ENCODE assay signal across 17 cellular contexts in genomic region chr1:19369396-19370090, GRCh38. TPM values are rescaled to one million over a fixed set of nuclear protein-coding genes. Genes with fewer than 3 reads are reported as not detected.
DNase-seq lines count a peak whose midpoint lies in the region; ATAC-seq and TF ChIP-seq lines count a peak whose summit lies in the region.
"Had no signal": no experiment of that assay in that cellular context is flagged by ENCODE, and none has a peak within 500 bp of the region (broad histone marks: within the 10 kb centered on the region; RNA-seq: fewer than 3 reads in every experiment).

No MANE protein-coding gene starts in this region.

- H3K27ac ChIP-seq in esophagus (ENCODE audit: low read depth in 2 of 2, low read length in 1 of 2), result peak overlapping the region; percentile 54 to 72
- peak overlapping the region; percentile 12 for H3K27ac ChIP-seq in naive thymus-derived CD4-positive, alpha-beta T cell (ENCODE audit: low read depth, low read length)
- H3K27ac ChIP-seq: ascending aorta had no signal

- DNase-seq in BE2C (peak; percentile 19), DMS79 treated with DMSO at 0.1 percent for 48 hours (lab: John Stamatoyannopoulos, UW) (peak; percentile 39), NCI-H1417 (lab: John Stamatoyannopoulos, UW) (no peak), DMS53 (lab: John Stamatoyannopoulos, UW) (no peak)
- DNase-seq in naive thymus-derived CD4-positive, alpha-beta T cell, result no peak
- DNase-seq: activated CD4-positive, alpha-beta T cell treated with anti-CD3 and anti-CD28 coated beads, Interleukin-2, amount 50 U/mL, for 1 hour; cortex of kidney; DMS 273 treated with DMSO at 0.1 percent for 48 hours; erythroblast; NCI-H1436; SHP77; stimulated activated CD4-positive, alpha-beta T cell treated with anti-CD3 and anti-CD28 coated beads, Interleukin-12 subunit alpha, Interleukin-12 subunit beta, amount 100 ng/mL, for 4 hours had no signal

- 43 to 58% methylated on average over 16 of the region's 16 CpGs for WGBS in esophagus, 2 donors

- intact Hi-C loops in naive thymus-derived CD4-positive, alpha-beta T cell (cut with micrococcal nuclease), result no loop called here

- H3K27me3 Mint-ChIP-seq in naive thymus-derived CD4-positive, alpha-beta T cell, result no peaks in the 10 kb centered on the region

- peaks cover 0 to under 1% (median 0%) of the 10 kb centered on the region in 11 donors for H3K9me3 Mint-ChIP-seq in naive thymus-derived CD4-positive, alpha-beta T cell
- H3K9me3 Mint-ChIP-seq: activated T-helper 2 cell treated with anti-CD3 and anti-CD28 coated beads, Interferon-gamma antibody, Interleukin-2, Interleukin-4, amounts not matched to agents 10 μg/mL and 5 μg/mL and 100 μg/mL, durations not matched to agents 14 hours and 24 hours and 36 hours had no signal

- peak overlapping the region in 1 of 10 donors; percentile 27 for H3K4me3 Mint-ChIP-seq in naive thymus-derived CD4-positive, alpha-beta T cell

- H3K4me3 ChIP-seq in BE2C (ENCODE audit: low read depth, low read length) (no peak overlapping the region), esophagus (ENCODE audit: low read depth in 1 of 2, low read length in 2 of 2) (no peak overlapping the region)
- H3K4me3 ChIP-seq in naive thymus-derived CD4-positive, alpha-beta T cell (ENCODE audit: low read length), result no peak overlapping the region
- H3K4me3 ChIP-seq: ascending aorta had no signal

- H3K36me3 ChIP-seq in BE2C (no peaks in the 10 kb centered on the region), esophagus (ENCODE audit: control insufficient read depth in 2 of 2, insufficient read depth in 2 of 2, low read length in 1 of 2) (peaks cover 2 to 23% of the 10 kb centered on the region in 2 donors)
- peaks cover 0 to 63% (median 0%) of the 10 kb centered on the region in 3 experiments for H3K36me3 ChIP-seq in naive thymus-derived CD4-positive, alpha-beta T cell (ENCODE audit: control insufficient read depth in 2 of 3, insufficient read depth in 3 of 3, low read length in 3 of 3)

- H3K4me1 Mint-ChIP-seq in naive thymus-derived CD4-positive, alpha-beta T cell, result peaks cover 9 to 68% (median 51%) of the 10 kb centered on the region in 7 donors

- no peaks in the 10 kb centered on the region for H3K4me1 ChIP-seq in BE2C
- H3K4me1 ChIP-seq in esophagus (ENCODE audit: control insufficient read depth in 2 of 2, insufficient read depth in 2 of 2, low read length in 1 of 2), result peaks cover 0 to 28% of the 10 kb centered on the region in 2 donors
- no peaks in the 10 kb centered on the region for H3K4me1 ChIP-seq in naive thymus-derived CD4-positive, alpha-beta T cell (ENCODE audit: control insufficient read depth in 2 of 2, insufficient read depth in 2 of 2, low read length in 2 of 2)

- no peak for TF ChIP-seq CTCF in BE2C (IDR thresholded peaks at IDR 0.05; ENCODE audit: low read depth, low read length)

- no peak for ATAC-seq in naive thymus-derived CD4-positive, alpha-beta T cell
- ATAC-seq in GM19351 (IDR thresholded peaks at IDR 0.05; ENCODE audit: unreplicated experiment), result no peak
- no peak for ATAC-seq in GM21619 (IDR thresholded peaks at IDR 0.05; ENCODE audit: unreplicated experiment)

- peaks cover 0 to 9% (median 0%) of the 10 kb centered on the region in 5 donors for H3K36me3 Mint-ChIP-seq in naive thymus-derived CD4-positive, alpha-beta T cell

- CTCF ChIA-PET in naive thymus-derived CD4-positive, alpha-beta T cell (lab: Charles Lee), result no interaction called here

- H3K9me3 ChIP-seq in BE2C, result no peaks in the 10 kb centered on the region
- no peaks in the 10 kb centered on the region for H3K9me3 ChIP-seq in esophagus (ENCODE audit: control insufficient read depth in 2 of 2, insufficient read depth in 1 of 2, low read depth in 1 of 2, low read length in 1 of 2)
- no peaks in the 10 kb centered on the region for H3K9me3 ChIP-seq in naive thymus-derived CD4-positive, alpha-beta T cell (ENCODE audit: control insufficient read depth in 2 of 3, low read length in 3 of 3)
- H3K9me3 ChIP-seq: ascending aorta had no signal

- no peaks in the 10 kb centered on the region for H3K27me3 ChIP-seq in BE2C
- H3K27me3 ChIP-seq in esophagus (ENCODE audit: control insufficient read depth in 1 of 2, insufficient read depth in 2 of 2, low read length in 2 of 2), result no peaks in the 10 kb centered on the region
- no peaks in the 10 kb centered on the region for H3K27me3 ChIP-seq in naive thymus-derived CD4-positive, alpha-beta T cell (ENCODE audit: control insufficient read depth in 2 of 2, insufficient read depth in 2 of 2, low read length in 2 of 2)
- H3K27me3 ChIP-seq: ascending aorta had no signal

- POLR2A ChIA-PET in naive thymus-derived CD4-positive, alpha-beta T cell (lab: Charles Lee), result no interaction called here

- peak overlapping the region in 7 of 9 donors; percentile 44 to 78 (median 70) for H3K27ac Mint-ChIP-seq in naive thymus-derived CD4-positive, alpha-beta T cell
- H3K27ac Mint-ChIP-seq: activated T-helper 2 cell treated with anti-CD3 and anti-CD28 coated beads, Interferon-gamma antibody, Interleukin-2, Interleukin-4, amounts not matched to agents 10 μg/mL and 5 μg/mL and 100 μg/mL, durations not matched to agents 14 hours and 24 hours and 36 hours had no signal

RNA-seq across cellular contexts. Expression of gene SLC66A1, which starts 57.4 kb away (rescaled TPM):
- 9.0 TPM for polyA plus RNA-seq in BE2C (2012; ENCODE audit: insufficient read depth, insufficient read length, low read depth)
- polyA plus RNA-seq in esophagus, result 1 to 10 TPM; 8.6 to 8.9 TPM
- total RNA-seq in naive thymus-derived CD4-positive, alpha-beta T cell, result 1 to 10 TPM; 3.8 to 8.4 (median 7.2) TPM
- polyA plus RNA-seq in naive thymus-derived CD4-positive, alpha-beta T cell, result 1 to 10 TPM; 1.3 to 5.4 TPM

RNA-seq across cellular contexts. Expression of gene AKR7A2, which starts 57.6 kb away (rescaled TPM):
- 36.5 TPM for polyA plus RNA-seq in BE2C (2012; ENCODE audit: insufficient read depth, insufficient read length, low read depth)
- polyA plus RNA-seq in esophagus, result 10 to 100 TPM in 1 of 2 donors, 1 to 10 TPM in 1; 9.4 to 52.6 TPM
- 10 to 100 TPM; 15.7 to 33.9 (median 25.2) TPM for total RNA-seq in naive thymus-derived CD4-positive, alpha-beta T cell
- 100 to 1,000 TPM; 108 to 115 TPM for polyA plus RNA-seq in naive thymus-derived CD4-positive, alpha-beta T cell

Comparison
In these comparisons a context has a peak if more than half of its experiments do, and no peak if none do; other contexts are left out.
1. DNase-seq: peak in BE2C (single experiment) and DMS79 treated with DMSO at 0.1 percent for 48 hours (single experiment); none in naive thymus-derived CD4-positive, alpha-beta T cell (0 of 9), NCI-H1417 (0 of 3) and DMS53 (single experiment).